25 cellular contexts compared by ENCODE assay signal in the genomic region with DNA sequence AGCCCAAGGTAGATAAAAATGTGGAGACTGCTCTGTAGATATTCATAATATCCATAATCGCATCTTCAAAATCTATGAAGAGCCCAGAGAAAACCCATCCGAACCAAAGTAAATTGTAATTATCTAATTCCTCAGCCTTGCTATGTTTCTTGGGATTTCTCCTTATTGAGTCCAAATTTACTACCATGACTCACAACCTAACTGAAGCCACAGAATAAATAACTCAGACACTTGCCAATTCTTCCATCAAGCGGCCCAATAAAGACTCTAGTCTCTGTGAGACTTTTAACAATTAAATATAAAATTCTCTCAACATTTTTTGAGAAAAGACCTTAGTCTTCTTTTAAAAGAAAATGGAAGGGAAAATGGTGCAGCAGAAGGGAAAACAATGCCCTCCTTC.
"Had no signal": no experiment of that assay in that cellular context is flagged by ENCODE, and none has a peak within 500 bp of the region (broad histone marks: within the 10 kb centered on the region; RNA-seq: fewer than 3 reads in every experiment).

No MANE protein-coding gene starts in this region.

- H3K4me3 Mint-ChIP-seq: activated T-helper 17 cell treated with anti-CD3 and anti-CD28 coated beads, Interleukin-2, amount 50 U/mL, for 72 hours; stimulated activated memory B cell treated with anti-CD40 and anti-IgM and Interleukin-4, amounts not matched to agents 10 μg/mL and 1 μg/mL and 100 μg/mL, for 72 hours had no signal

- ATAC-seq: activated T-helper 17 cell treated with anti-CD3 and anti-CD28 coated beads, Interleukin-2, amount 50 U/mL, for 72 hours; naive thymus-derived CD8-positive, alpha-beta T cell; stimulated activated memory B cell treated with anti-CD40 and anti-IgM and Interleukin-4, amounts not matched to agents 10 μg/mL and 1 μg/mL and 100 μg/mL, for 72 hours had no signal

- H3K4me3 ChIP-seq: ascending aorta, prostate gland, stomach, testis, uterus had no signal

- H3K9me3 ChIP-seq: ascending aorta, prostate gland, stomach, testis, uterus had no signal

- FAIRE-seq: small intestine had no signal

- H3K4me1 Mint-ChIP-seq: activated T-helper 17 cell treated with anti-CD3 and anti-CD28 coated beads, Interleukin-2, amount 50 U/mL, for 72 hours had no signal

- H3K27me3 Mint-ChIP-seq: activated T-helper 17 cell treated with anti-CD3 and anti-CD28 coated beads, Interleukin-2, amount 50 U/mL, for 72 hours had no signal

- H3K4me1 ChIP-seq: ascending aorta, prostate gland, stomach, testis, uterus had no signal

- H3K27ac Mint-ChIP-seq: activated naive CD4-positive, alpha-beta T cell treated with anti-CD3 and anti-CD28 coated beads, Interleukin-2, amount 50 U/mL, for 72 hours; activated T-helper 17 cell treated with anti-CD3 and anti-CD28 coated beads, Interleukin-2, amount 50 U/mL, for 72 hours; stimulated activated memory B cell treated with anti-CD40 and anti-IgM and Interleukin-4, amounts not matched to agents 10 μg/mL and 1 μg/mL and 100 μg/mL, for 72 hours had no signal

- H3K36me3 ChIP-seq: ascending aorta, brain microvascular endothelial cell, prostate gland, stomach, uterus had no signal

- DNase-seq: activated CD4-positive, alpha-beta T cell treated with anti-CD3 and anti-CD28 coated beads for 1 hour; activated CD4-positive, alpha-beta T cell treated with anti-CD3 and anti-CD28 coated beads, Interleukin-2, amount 50 U/mL, for 1 hour; activated T-cell treated with anti-CD3 and anti-CD28 coated beads, Interleukin-2, amount 50 U/mL, for 1 hour; brain microvascular endothelial cell; central memory CD4-positive, alpha-beta T cell; dermis blood vessel endothelial cell; effector CD8-positive, alpha-beta T cell; foreskin melanocyte; glutamatergic neuron; hippocampal formation; mesendoderm; naive thymus-derived CD8-positive, alpha-beta T cell; right cardiac atrium; small intestine; stimulated activated CD4-positive, alpha-beta T cell treated with anti-CD3 and anti-CD28 coated beads, Interleukin-2, amount 100 ng/mL, for 24 hours; stomach; T-helper 9 cell; testis; trophoblast cell; uterus had no signal

- H3K9me3 Mint-ChIP-seq: activated naive CD4-positive, alpha-beta T cell treated with anti-CD3 and anti-CD28 coated beads, Interleukin-2, amount 50 U/mL, for 72 hours; activated T-helper 17 cell treated with anti-CD3 and anti-CD28 coated beads, Interleukin-2, amount 50 U/mL, for 72 hours; naive thymus-derived CD8-positive, alpha-beta T cell; stimulated activated memory B cell treated with anti-CD40 and anti-IgM and Interleukin-4, amounts not matched to agents 10 μg/mL and 1 μg/mL and 100 μg/mL, for 72 hours had no signal

- H3K27ac ChIP-seq: ascending aorta, brain microvascular endothelial cell, prostate gland, stomach, testis had no signal

- H3K36me3 Mint-ChIP-seq: activated naive CD4-positive, alpha-beta T cell treated with anti-CD3 and anti-CD28 coated beads, Interleukin-2, amount 50 U/mL, for 72 hours; naive thymus-derived CD8-positive, alpha-beta T cell; stimulated activated memory B cell treated with anti-CD40 and anti-IgM and Interleukin-4, amounts not matched to agents 10 μg/mL and 1 μg/mL and 100 μg/mL, for 72 hours had no signal

- H3K27me3 ChIP-seq: ascending aorta, brain microvascular endothelial cell, stomach, testis, uterus had no signal
